8 cellular contexts compared by ENCODE assay signal in the genomic region with DNA sequence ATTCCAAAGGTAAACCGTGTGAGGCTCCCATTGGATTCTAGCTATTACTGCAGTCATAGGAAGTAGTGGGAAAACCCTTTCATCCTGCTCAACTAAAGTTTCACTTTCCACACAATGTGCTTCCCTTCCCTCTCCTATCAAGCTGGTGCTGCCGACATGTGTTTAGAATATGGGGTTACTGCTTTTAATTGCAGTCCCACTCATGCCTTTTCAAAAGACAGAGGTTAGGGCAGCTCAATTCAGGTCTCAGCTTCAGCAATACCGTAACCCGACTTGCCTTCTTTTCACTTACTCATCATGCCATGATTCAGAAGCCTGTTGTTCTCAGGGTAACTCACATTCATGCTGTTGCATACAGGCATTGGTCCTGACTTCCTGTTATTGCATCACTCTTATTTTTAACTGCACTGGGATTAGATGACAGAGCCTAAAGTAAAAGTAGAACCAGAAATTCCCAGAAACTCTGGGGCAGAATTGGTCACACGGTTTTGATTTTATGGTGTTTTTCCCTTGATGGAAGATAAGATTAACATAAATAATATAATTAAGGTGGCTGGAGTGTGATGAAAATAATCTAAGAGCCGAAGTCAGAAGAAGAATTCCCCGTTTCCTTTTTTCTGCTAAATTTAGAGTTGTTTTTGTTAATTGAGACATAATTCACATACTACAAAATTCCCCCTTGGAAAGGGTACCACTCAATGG. TPM values are rescaled to one million over a fixed set of nuclear protein-coding genes. Genes with fewer than 3 reads are reported as not detected.
DNase-seq lines count a peak whose midpoint lies in the region; ATAC-seq and TF ChIP-seq lines count a peak whose summit lies in the region.

No MANE protein-coding gene starts in this region.

- peaks cover 0 to 2% (median 0%) of the 10 kb centered on the region in 3 donors for H3K36me3 Mint-ChIP-seq in naive thymus-derived CD8-positive, alpha-beta T cell

- WGBS in aorta, 2 donors: 47 to 49% methylated on average over 7 of the region's 7 CpGs

- POLR2A ChIA-PET in naive thymus-derived CD8-positive, alpha-beta T cell (lab: Charles Lee): no interaction called here

- H3K4me1 ChIP-seq in lower lobe of right lung: peaks cover 21% of the 10 kb centered on the region
- H3K4me1 ChIP-seq in aorta (ENCODE audit: control insufficient read depth in 1 of 2, insufficient read depth in 2 of 2, low read length in 2 of 2): no peaks in the 10 kb centered on the region

- H3K4me1 Mint-ChIP-seq in naive thymus-derived CD8-positive, alpha-beta T cell: peaks cover 5 to 21% (median 17%) of the 10 kb centered on the region in 4 donors

- H3K27me3 ChIP-seq in lower lobe of right lung (ENCODE audit: low read depth): no peaks in the 10 kb centered on the region
- H3K27me3 ChIP-seq in aorta (ENCODE audit: control insufficient read depth in 1 of 2, insufficient read depth in 2 of 2, low read length in 1 of 2): no peaks in the 10 kb centered on the region

- no peak for TF ChIP-seq CTCF in cardiac fibroblast (IDR thresholded peaks at IDR 0.05; ENCODE audit: low read depth, low read length)
- no peak for TF ChIP-seq CTCF in lower lobe of right lung (IDR thresholded peaks at IDR 0.05)

- ATAC-seq in lower lobe of right lung (peak; percentile 80 to 81), aorta (ENCODE audit: low FRiP score) (peak; percentile 81), GM21390 (IDR thresholded peaks at IDR 0.05; ENCODE audit: unreplicated experiment) (no peak)
- ATAC-seq in naive thymus-derived CD8-positive, alpha-beta T cell: no peak

- peak; percentile 33 for DNase-seq in NCI-H146 (lab: John Stamatoyannopoulos, UW)
- no peak for DNase-seq in NCI-H146 treated with DMSO at 0.1 percent for 48 hours (lab: John Stamatoyannopoulos, UW; ENCODE audit: unreplicated experiment)
- peak; percentile 90 for DNase-seq in OCI-M1 (lab: John Stamatoyannopoulos, UW)
- DNase-seq in cardiac fibroblast (ENCODE audit: low read depth in 2 of 2): peak; percentile 94 to 98
- DNase-seq in lower lobe of right lung: no peak
- no peak for DNase-seq in aorta
- DNase-seq in naive thymus-derived CD8-positive, alpha-beta T cell: no peak

- H3K27ac ChIP-seq in lower lobe of right lung: peak overlapping the region; percentile 74
- H3K27ac ChIP-seq in aorta (ENCODE audit: low read depth in 1 of 2, low read length in 2 of 2): peak overlapping the region in 1 of 2 donors; percentile 56

- intact Hi-C loops in lower lobe of right lung (cut with DNase I) (no loop called here), aorta (cut with DNase I) (no loop called here)

- H3K36me3 ChIP-seq in lower lobe of right lung (no peaks in the 10 kb centered on the region), aorta (ENCODE audit: control insufficient read depth in 1 of 2, insufficient read depth in 2 of 2, low read length in 1 of 2) (no peaks in the 10 kb centered on the region)

- H3K27me3 Mint-ChIP-seq in naive thymus-derived CD8-positive, alpha-beta T cell: peaks cover 0 to 10% (median 1%) of the 10 kb centered on the region in 5 donors

- peak overlapping the region in 1 of 10 donors; percentile 18 for H3K27ac Mint-ChIP-seq in naive thymus-derived CD8-positive, alpha-beta T cell

- H3K4me3 ChIP-seq in cardiac fibroblast (replicated peaks in 1 of 2; ENCODE audit: low read depth in 2 of 2, low read length in 2 of 2): peak overlapping the region; percentile 7 to 31
- peak overlapping the region; percentile 33 for H3K4me3 ChIP-seq in lower lobe of right lung
- H3K4me3 ChIP-seq in aorta (ENCODE audit: low read length in 2 of 2): no peak overlapping the region

- H3K9me3 ChIP-seq in lower lobe of right lung (no peaks in the 10 kb centered on the region), aorta (ENCODE audit: control insufficient read depth, low read length) (no peaks in the 10 kb centered on the region)

- no peaks in the 10 kb centered on the region for H3K9me3 Mint-ChIP-seq in naive thymus-derived CD8-positive, alpha-beta T cell

- no peak overlapping the region for H3K4me3 Mint-ChIP-seq in naive thymus-derived CD8-positive, alpha-beta T cell

RNA-seq across cellular contexts. Expression of a gene that starts 45.7 kb away (rescaled TPM):
- total RNA-seq in lower lobe of right lung (2.6 TPM), aorta (1 to 10 TPM; 3.3 to 4.4 TPM)
- polyA plus RNA-seq in aorta: under 1 TPM in 1 of 2 donors, not detected in 1; 0.56 TPM
- total RNA-seq in naive thymus-derived CD8-positive, alpha-beta T cell: not detected
- polyA plus RNA-seq in naive thymus-derived CD8-positive, alpha-beta T cell: not detected

RNA-seq across cellular contexts. Expression of a gene that starts 52.6 kb away (rescaled TPM):
- total RNA-seq in lower lobe of right lung: 0.18 TPM
- total RNA-seq in aorta: under 1 TPM; 0.19 to 0.36 TPM
- not detected for polyA plus RNA-seq in aorta
- total RNA-seq in naive thymus-derived CD8-positive, alpha-beta T cell: not detected
- not detected for polyA plus RNA-seq in naive thymus-derived CD8-positive, alpha-beta T cell

RNA-seq across cellular contexts. Expression of a gene that starts 59.1 kb away (rescaled TPM):
- total RNA-seq in lower lobe of right lung: 100 TPM
- 100 to 1,000 TPM in 1 of 2 donors, 10 to 100 TPM in 1; 94.9 to 123 TPM for total RNA-seq in aorta
- 10 to 100 TPM in 1 of 2 donors, 1 to 10 TPM in 1; 3.1 to 26.3 TPM for polyA plus RNA-seq in aorta
- 100 to 1,000 TPM; 103 to 109 TPM for total RNA-seq in naive thymus-derived CD8-positive, alpha-beta T cell
- 10 to 100 TPM; 11.1 to 17.6 (median 13.3) TPM for polyA plus RNA-seq in naive thymus-derived CD8-positive, alpha-beta T cell

Comparison
In these comparisons a context has a peak if more than half of its experiments do, and no peak if none do; other contexts are left out.
1. DNase-seq: peak in NCI-H146 (single experiment), OCI-M1 (single experiment) and cardiac fibroblast (2 of 2); none in NCI-H146 treated with DMSO at 0.1 percent for 48 hours (single experiment), lower lobe of right lung (single experiment), aorta (0 of 2) and naive thymus-derived CD8-positive, alpha-beta T cell (0 of 10).
2. H3K4me3 ChIP-seq: peak in cardiac fibroblast (2 of 2) and lower lobe of right lung (single experiment); none in aorta (0 of 2).
3. ATAC-seq: peak in lower lobe of right lung (2 of 2) and aorta (single experiment); none in GM21390 (single experiment) and naive thymus-derived CD8-positive, alpha-beta T cell (0 of 2).